ENCODE assay signal across 4 cellular contexts in the genomic region with DNA sequence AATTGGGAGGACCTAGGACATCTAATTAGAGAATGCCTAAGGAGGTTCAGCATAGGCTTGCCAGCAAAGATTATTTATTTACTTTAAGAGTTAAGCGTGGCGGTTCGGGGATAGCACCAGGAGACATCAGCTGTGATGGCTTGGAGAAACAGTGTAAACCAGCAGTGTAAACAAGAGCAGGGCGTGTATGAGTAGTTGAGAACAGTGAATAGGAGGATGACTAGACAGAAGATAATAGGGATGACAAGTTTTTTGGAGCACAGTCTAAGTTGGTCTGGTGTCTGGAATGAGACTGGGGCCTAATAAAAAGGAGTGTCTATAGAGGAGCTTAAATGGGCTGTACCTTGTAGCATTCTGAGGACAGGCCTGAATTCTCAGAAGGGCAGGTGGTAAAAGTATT.
DNase-seq lines count a peak whose midpoint lies in the region; ATAC-seq, FAIRE-seq and TF ChIP-seq lines count a peak whose summit lies in the region.
"Not testable (repeated sequence)": the region's sequence is repeated elsewhere in the genome, so short reads cannot be mapped to it uniquely, and the experiment has no call there.

No MANE protein-coding gene starts in this region.

- not testable (repeated sequence) for TF ChIP-seq RAD21 in K562 (CRISPR knock-in tag; conservative IDR thresholded peaks at IDR 0.05 in 1 of 2, IDR thresholded peaks at IDR 0.05 in 1 of 2)

- not testable (repeated sequence) for ATAC-seq in K562

- H2BK15ac ChIP-seq in mesendoderm (replicated peaks; ENCODE audit: low read depth), result not testable (repeated sequence)

- H3K4ac ChIP-seq in mesendoderm (ENCODE audit: low read depth, low read length); trophoblast cell (ENCODE audit: low read depth, low read length): not testable (repeated sequence)

- not testable (repeated sequence) for H3K27me3 ChIP-seq in K562 (ENCODE audit: control insufficient read depth in 2 of 2, insufficient read depth in 2 of 2, low read length in 2 of 2); mesendoderm (ENCODE audit: insufficient read depth, low read length, poor library complexity); trophoblast cell (ENCODE audit: insufficient read depth, low read length)

- not testable (repeated sequence) for H3K27ac ChIP-seq in K562 (ENCODE audit: extremely low read depth, low read depth, low read length); mesendoderm (ENCODE audit: low read depth, low read length); trophoblast cell (ENCODE audit: low read depth, low read length)

- not testable (repeated sequence) for H3K4me1 ChIP-seq in K562 (replicated peaks in 1 of 2; ENCODE audit: control insufficient read depth in 2 of 2, insufficient read depth in 2 of 2, low read length in 2 of 2); mesendoderm (ENCODE audit: control insufficient read depth, low read depth, low read length); trophoblast cell (ENCODE audit: control insufficient read depth in 1 of 2, insufficient read depth in 2 of 2, low read length in 2 of 2)

- H3K9me3 ChIP-seq in K562 (replicated peaks; ENCODE audit: control insufficient read depth, insufficient read depth, low read depth, low read length); trophoblast cell (ENCODE audit: insufficient read depth, low read depth, low read length): not testable (repeated sequence)

- H2BK5ac ChIP-seq in mesendoderm (ENCODE audit: low read length); trophoblast cell (ENCODE audit: low read depth, low read length, poor library complexity): not testable (repeated sequence)

- H3K9me1 ChIP-seq in K562 (ENCODE audit: control insufficient read depth, insufficient read depth, low read length), result not testable (repeated sequence)

- H3K9ac ChIP-seq in K562 (ENCODE audit: insufficient read depth in 1 of 2, low read depth in 2 of 2, low read length in 2 of 2); mesendoderm (ENCODE audit: low read length); trophoblast cell (ENCODE audit: low read length): not testable (repeated sequence)

- not testable (repeated sequence) for H3K23ac ChIP-seq in mesendoderm (ENCODE audit: low read length); trophoblast cell (ENCODE audit: low read length)

- CTCF ChIA-PET in K562 (lab: Yijun Ruan, JAX; ENCODE audit: low intra/inter-chr PET ratio), result not testable (repeated sequence)

- not testable (repeated sequence) for H3K79me1 ChIP-seq in mesendoderm (ENCODE audit: low read length); trophoblast cell (ENCODE audit: low read length)

- H3K79me2 ChIP-seq in K562 (ENCODE audit: control insufficient read depth, insufficient read depth, low read length); mesendoderm (ENCODE audit: control insufficient read depth, insufficient read depth, low read length); trophoblast cell (ENCODE audit: control insufficient read depth, insufficient read depth, low read length, poor library complexity): not testable (repeated sequence)

- H2BK120ac ChIP-seq in mesendoderm (ENCODE audit: low read depth, low read length), result peak overlapping the region; percentile 45
- not testable (repeated sequence) for H2BK120ac ChIP-seq in trophoblast cell (ENCODE audit: insufficient read depth, low read length, poor library complexity)

- in situ Hi-C loops in K562 (cut with MboI), result not testable (repeated sequence)

- peak overlapping the region; percentile 55; the same call in 1 of the 2 replicates for H2AFZ ChIP-seq in K562 (ENCODE audit: low read depth, low read length)
- H2AFZ ChIP-seq in trophoblast cell (ENCODE audit: insufficient read depth, low read length, poor library complexity), result not testable (repeated sequence)

- not testable (repeated sequence) for H4K12ac ChIP-seq in trophoblast cell (ENCODE audit: low read depth, low read length)

- H4K91ac ChIP-seq in trophoblast cell (ENCODE audit: low read depth, low read length), result not testable (repeated sequence)

- peak; percentile 35 for DNase-seq in DMS53 (lab: John Stamatoyannopoulos, UW)
- not testable (repeated sequence) for DNase-seq in K562 (ENCODE audit: extremely low read depth in 1 of 4, low spot score in 3 of 4); mesendoderm; trophoblast cell

- H3K4me3 ChIP-seq in K562; mesendoderm (ENCODE audit: low read length); trophoblast cell (ENCODE audit: low read depth, low read length): not testable (repeated sequence)

- TF ChIP-seq EP300 in K562 (IDR thresholded peaks at IDR 0.05; ENCODE audit: low read length), result not testable (repeated sequence)

- H4K5ac ChIP-seq in mesendoderm (ENCODE audit: low read length), result not testable (repeated sequence)

- H3K14ac ChIP-seq in trophoblast cell (ENCODE audit: low read length), result not testable (repeated sequence)

- not testable (repeated sequence) for FAIRE-seq in K562 (lab: Jason Lieb, UNC)

- not testable (repeated sequence) for H2AK5ac ChIP-seq in mesendoderm (ENCODE audit: low read length); trophoblast cell (ENCODE audit: low read length)

- H2BK12ac ChIP-seq in trophoblast cell (ENCODE audit: low read length), result not testable (repeated sequence)

- H3K4me2 ChIP-seq in K562 (ENCODE audit: insufficient read depth, low read length), result peak overlapping the region; percentile 18; the same call in 1 of the 2 replicates
- not testable (repeated sequence) for H3K4me2 ChIP-seq in mesendoderm (ENCODE audit: low read length); trophoblast cell (ENCODE audit: low read length)

- not testable (repeated sequence) for H3K36me3 ChIP-seq in K562 (ENCODE audit: control insufficient read depth, insufficient read depth, low read length); mesendoderm (ENCODE audit: control insufficient read depth, insufficient read depth, low read length); trophoblast cell (ENCODE audit: control insufficient read depth in 1 of 2, insufficient read depth in 2 of 2, low read length in 2 of 2)

- H3K18ac ChIP-seq in mesendoderm (ENCODE audit: low read length), result peak overlapping the region; percentile 39
- not testable (repeated sequence) for H3K18ac ChIP-seq in trophoblast cell (ENCODE audit: low read length)

- not testable (repeated sequence) for TF ChIP-seq POLR2A in K562 (conservative IDR thresholded peaks at IDR 0.05)

- not testable (repeated sequence) for BruUV-seq in K562 (replicated peaks; lab: Mats Ljungman, UMichigan)

- WGBS in K562 (ENCODE audit: insufficient coverage, low coverage, missing lambda C conversion rate), result 17% methylated on average over 4 of the region's 4 CpGs
- no CpG with 5 or more reads among the region's 4 CpGs for WGBS in mesendoderm (ENCODE audit: extremely low coverage, insufficient coverage, low lambda C conversion rate)
- WGBS in trophoblast cell (ENCODE audit: extremely low coverage, insufficient coverage, insufficient read length), result no CpG with 5 or more reads among the region's 4 CpGs

- peak overlapping the region; percentile 15 for H3K56ac ChIP-seq in mesendoderm (ENCODE audit: low read length)

- not testable (repeated sequence) for H4K20me1 ChIP-seq in K562 (replicated peaks; ENCODE audit: control insufficient read depth, insufficient read depth, low read length)

- POLR2A ChIA-PET in K562 (lab: Yijun Ruan, JAX), result not testable (repeated sequence)

- not testable (repeated sequence) for TF ChIP-seq CTCF in K562 (IDR thresholded peaks at IDR 0.05 in 2 of 3, conservative IDR thresholded peaks at IDR 0.05 in 1 of 3; ENCODE audit: insufficient read depth in 2 of 3, low read depth in 1 of 3, low read length in 3 of 3)

- intact Hi-C loops in K562 (cut with micrococcal nuclease), result not testable (repeated sequence)

- H4K8ac ChIP-seq in mesendoderm (ENCODE audit: low read depth, low read length), result not testable (repeated sequence)
- H4K8ac ChIP-seq in trophoblast cell (ENCODE audit: low read depth, low read length), result peak overlapping the region; percentile 19

TF ChIP-seq in K562, 482 proteins besides CTCF, POLR2A, EP300 and RAD21 (continues in another document):
- TF ChIP-seq C11orf30 (IDR thresholded peaks at IDR 0.05; ENCODE audit: low read depth), result peak; percentile 71
- 0 out of 2 replicates have a peak, but pooled peaks have one; percentile 26 for TF ChIP-seq NFE2L1 (tag; IDR thresholded peaks at IDR 0.05; ENCODE audit: borderline replicate concordance, low read depth)
- peak; percentile 88 for TF ChIP-seq ZNF316 (IDR thresholded peaks at IDR 0.05)
- peak; percentile 81 for TF ChIP-seq MAFG (tag; conservative IDR thresholded peaks at IDR 0.05)
- peak in 1 of 2 experiments; percentile 74; a peak in 2 of 4 replicates for TF ChIP-seq FOXA3 (CRISPR knock-in tag; conservative IDR thresholded peaks at IDR 0.05 in 1 of 2, IDR thresholded peaks at IDR 0.05 in 1 of 2)
- TF ChIP-seq, protein P1, sequence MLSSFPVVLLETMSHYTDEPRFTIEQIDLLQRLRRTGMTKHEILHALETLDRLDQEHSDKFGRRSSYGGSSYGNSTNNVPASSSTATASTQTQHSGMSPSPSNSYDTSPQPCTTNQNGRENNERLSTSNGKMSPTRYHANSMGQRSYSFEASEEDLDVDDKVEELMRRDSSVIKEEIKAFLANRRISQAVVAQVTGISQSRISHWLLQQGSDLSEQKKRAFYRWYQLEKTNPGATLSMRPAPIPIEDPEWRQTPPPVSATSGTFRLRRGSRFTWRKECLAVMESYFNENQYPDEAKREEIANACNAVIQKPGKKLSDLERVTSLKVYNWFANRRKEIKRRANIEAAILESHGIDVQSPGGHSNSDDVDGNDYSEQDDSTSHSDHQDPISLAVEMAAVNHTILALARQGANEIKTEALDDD (IDR thresholded peaks at IDR 0.05), result peak; percentile 68
- TF ChIP-seq MAFK (IDR thresholded peaks at IDR 0.05; ENCODE audit: low read length), result 0 out of 2 replicates have a peak, but pooled peaks have one; percentile 7
- TF ChIP-seq FOXK2 (conservative IDR thresholded peaks at IDR 0.05 in 1 of 2, IDR thresholded peaks at IDR 0.05 in 1 of 2; ENCODE audit: low read depth in 2 of 2), result peak; percentile 82 to 83
- peak; percentile 46 for TF ChIP-seq DPF2 (IDR thresholded peaks at IDR 0.05)
- peak; percentile 78 for TF ChIP-seq NFE2 (IDR thresholded peaks at IDR 0.05; ENCODE audit: low read depth)
